Comparison of ENCODE assay signal across 8 cellular contexts in the genomic region with DNA sequence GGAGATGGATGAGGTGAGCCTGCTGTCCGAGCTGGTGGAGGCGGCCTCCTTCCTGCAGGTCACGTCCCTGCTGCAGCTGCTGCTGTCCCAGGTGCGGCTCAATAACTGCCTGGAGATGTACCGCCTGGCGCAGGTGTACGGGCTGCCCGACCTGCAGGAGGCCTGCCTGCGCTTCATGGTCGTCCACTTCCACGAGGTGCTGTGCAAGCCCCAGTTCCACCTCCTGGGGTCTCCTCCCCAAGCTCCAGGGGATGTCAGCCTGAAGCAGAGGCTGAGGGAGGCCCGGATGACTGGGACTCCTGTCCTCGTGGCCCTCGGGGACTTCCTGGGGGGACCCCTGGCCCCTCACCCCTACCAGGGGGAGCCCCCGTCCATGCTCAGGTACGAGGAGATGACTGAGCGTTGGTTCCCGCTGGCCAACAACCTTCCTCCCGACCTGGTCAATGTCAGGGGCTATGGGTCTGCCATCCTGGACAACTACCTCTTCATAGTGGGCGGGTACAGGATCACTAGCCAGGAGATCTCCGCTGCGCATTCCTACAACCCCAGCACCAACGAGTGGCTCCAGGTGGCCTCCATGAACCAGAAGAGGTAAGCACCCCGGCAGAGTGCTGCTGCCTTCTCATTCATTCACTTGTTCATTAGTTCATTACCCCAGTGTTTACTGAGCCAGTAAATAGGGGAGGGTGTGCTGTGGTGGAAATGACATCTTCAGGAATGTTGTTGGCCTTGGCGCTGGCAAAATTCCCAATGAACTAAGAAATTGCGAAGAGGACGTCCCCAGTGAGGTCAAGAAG. TPM values are rescaled to one million over a fixed set of nuclear protein-coding genes. Genes with fewer than 3 reads are reported as not detected.
DNase-seq lines count a peak whose midpoint lies in the region; ATAC-seq and TF ChIP-seq lines count a peak whose summit lies in the region.

No MANE protein-coding gene starts in this region.

- peak overlapping the region; percentile 73 for H3K27ac Mint-ChIP-seq in activated T-cell treated with anti-CD3 and anti-CD28 coated beads, Interleukin-2, amount 50 U/mL, for 24 hours
- H3K27ac Mint-ChIP-seq in osteocyte (ENCODE audit: unreplicated experiment) = peak overlapping the region; percentile 67

- peak; percentile 40 for ATAC-seq in HG02840 (IDR thresholded peaks at IDR 0.05; ENCODE audit: low FRiP score, unreplicated experiment)

- DNase-seq in activated gamma-delta T cell treated with Interleukin-2 at 50 U/mL for 16 hours (peak; percentile 24), activated gamma-delta T cell (lab: John Stamatoyannopoulos, UW) (no peak), NCI-H2029 treated with DMSO at 0.1 percent for 48 hours (lab: John Stamatoyannopoulos, UW) (peak; percentile 41), fibroblast of villous mesenchyme (ENCODE audit: low read depth) (peak; percentile 64), osteocyte (ENCODE audit: extremely low spot score, unreplicated experiment) (no peak), RPMI8226 (no peak)
- DNase-seq in activated T-cell treated with anti-CD3 and anti-CD28 coated beads, Interleukin-2, amount 50 U/mL, for 24 hours = no peak

- peaks cover 26% of the 10 kb centered on the region for H3K36me3 Mint-ChIP-seq in activated T-cell treated with anti-CD3 and anti-CD28 coated beads, Interleukin-2, amount 50 U/mL, for 24 hours (ENCODE audit: low read depth)
- peaks cover 5% of the 10 kb centered on the region for H3K36me3 Mint-ChIP-seq in osteocyte (ENCODE audit: unreplicated experiment)

- no peak for TF ChIP-seq CTCF in fibroblast of villous mesenchyme (IDR thresholded peaks at IDR 0.05; ENCODE audit: insufficient read depth, low read depth, low read length)
- no peak for TF ChIP-seq CTCF in osteocyte (IDR thresholded peaks at IDR 0.05)

- peak overlapping the region; percentile 76 for H3K4me3 ChIP-seq in fibroblast of villous mesenchyme (ENCODE audit: low read depth, low read length)

- peaks cover 3% of the 10 kb centered on the region for H3K27me3 Mint-ChIP-seq in activated T-cell treated with anti-CD3 and anti-CD28 coated beads, Interleukin-2, amount 50 U/mL, for 24 hours
- no peaks in the 10 kb centered on the region for H3K27me3 Mint-ChIP-seq in osteocyte (ENCODE audit: unreplicated experiment)

- H3K9me3 Mint-ChIP-seq in activated T-cell treated with anti-CD3 and anti-CD28 coated beads, Interleukin-2, amount 50 U/mL, for 24 hours = no peaks in the 10 kb centered on the region
- H3K9me3 Mint-ChIP-seq in osteocyte (ENCODE audit: unreplicated experiment) = no peaks in the 10 kb centered on the region

- peak overlapping the region; percentile 81 for H3K4me3 Mint-ChIP-seq in activated T-cell treated with anti-CD3 and anti-CD28 coated beads, Interleukin-2, amount 50 U/mL, for 24 hours
- H3K4me3 Mint-ChIP-seq in osteocyte (ENCODE audit: unreplicated experiment) = peak overlapping the region; percentile 74

- H3K4me1 Mint-ChIP-seq in activated T-cell treated with anti-CD3 and anti-CD28 coated beads, Interleukin-2, amount 50 U/mL, for 24 hours (ENCODE audit: low read depth) = peaks cover 39% of the 10 kb centered on the region
- H3K4me1 Mint-ChIP-seq in osteocyte (ENCODE audit: unreplicated experiment) = peaks cover 42% of the 10 kb centered on the region

RNA-seq across cellular contexts. Expression of a gene that starts 0.8 kb away (rescaled TPM):
- total RNA-seq in fibroblast of villous mesenchyme (not detected in 2 replicates), osteocyte (not detected in 2 replicates)

RNA-seq across cellular contexts. Expression of a gene that starts 0.8 kb away (rescaled TPM):
- total RNA-seq in fibroblast of villous mesenchyme = 36.1 and 44.5 TPM in 2 replicates
- total RNA-seq in osteocyte = 29.2 TPM in 2 replicates

Comparison
In these comparisons a context has a peak if more than half of its experiments do, and no peak if none do; other contexts are left out.
1. DNase-seq: peak in activated gamma-delta T cell treated with Interleukin-2 at 50 U/mL for 16 hours (single experiment), NCI-H2029 treated with DMSO at 0.1 percent for 48 hours (single experiment) and fibroblast of villous mesenchyme (single experiment); none in activated gamma-delta T cell (single experiment), activated T-cell treated with anti-CD3 and anti-CD28 coated beads, Interleukin-2, amount 50 U/mL, for 24 hours (single experiment), osteocyte (single experiment) and RPMI8226 (single experiment).